1 cellular context compared by ENCODE assay signal in the genomic region with DNA sequence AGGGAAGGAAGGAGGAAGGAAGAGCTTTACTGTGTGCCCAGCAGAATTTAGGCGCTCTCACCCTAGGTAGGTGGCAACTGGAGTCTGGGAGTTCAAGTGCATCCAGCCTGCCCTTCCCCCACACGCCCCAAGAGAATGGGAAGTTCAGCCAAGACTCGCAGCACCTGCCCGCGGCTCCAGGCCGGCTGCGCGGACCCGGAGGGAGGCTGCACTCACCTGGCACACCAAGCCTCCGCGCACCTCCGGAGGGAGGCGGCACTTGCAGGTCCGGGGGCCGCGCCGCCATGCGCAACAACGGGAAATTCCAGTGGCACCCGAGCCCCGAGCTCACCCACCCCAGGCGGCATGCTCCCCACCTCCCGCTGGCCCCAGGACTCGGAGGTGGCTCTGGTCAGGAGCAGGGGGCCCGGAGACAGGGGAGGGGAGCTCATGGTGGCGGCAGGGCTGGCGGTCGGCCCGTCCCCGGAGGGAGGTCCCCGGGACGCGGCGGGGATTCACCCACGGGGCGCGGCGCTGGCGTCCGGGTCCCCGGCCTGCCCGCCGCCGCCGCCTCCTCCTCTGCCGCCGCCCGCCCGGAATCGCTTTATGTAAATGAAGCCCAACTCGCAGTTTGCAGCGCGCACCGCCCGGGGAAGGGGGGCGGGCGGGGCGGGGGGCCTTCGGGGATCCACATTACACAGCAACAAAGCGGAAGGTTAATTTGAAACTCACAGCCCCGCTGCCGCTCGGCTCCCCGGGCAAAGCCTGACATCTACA.
A peak's percentile ranks its signal among the peaks of the same experiment; 100 is the strongest.
TF ChIP-seq lines count a peak whose summit lies in the region.

A gene with protein sequence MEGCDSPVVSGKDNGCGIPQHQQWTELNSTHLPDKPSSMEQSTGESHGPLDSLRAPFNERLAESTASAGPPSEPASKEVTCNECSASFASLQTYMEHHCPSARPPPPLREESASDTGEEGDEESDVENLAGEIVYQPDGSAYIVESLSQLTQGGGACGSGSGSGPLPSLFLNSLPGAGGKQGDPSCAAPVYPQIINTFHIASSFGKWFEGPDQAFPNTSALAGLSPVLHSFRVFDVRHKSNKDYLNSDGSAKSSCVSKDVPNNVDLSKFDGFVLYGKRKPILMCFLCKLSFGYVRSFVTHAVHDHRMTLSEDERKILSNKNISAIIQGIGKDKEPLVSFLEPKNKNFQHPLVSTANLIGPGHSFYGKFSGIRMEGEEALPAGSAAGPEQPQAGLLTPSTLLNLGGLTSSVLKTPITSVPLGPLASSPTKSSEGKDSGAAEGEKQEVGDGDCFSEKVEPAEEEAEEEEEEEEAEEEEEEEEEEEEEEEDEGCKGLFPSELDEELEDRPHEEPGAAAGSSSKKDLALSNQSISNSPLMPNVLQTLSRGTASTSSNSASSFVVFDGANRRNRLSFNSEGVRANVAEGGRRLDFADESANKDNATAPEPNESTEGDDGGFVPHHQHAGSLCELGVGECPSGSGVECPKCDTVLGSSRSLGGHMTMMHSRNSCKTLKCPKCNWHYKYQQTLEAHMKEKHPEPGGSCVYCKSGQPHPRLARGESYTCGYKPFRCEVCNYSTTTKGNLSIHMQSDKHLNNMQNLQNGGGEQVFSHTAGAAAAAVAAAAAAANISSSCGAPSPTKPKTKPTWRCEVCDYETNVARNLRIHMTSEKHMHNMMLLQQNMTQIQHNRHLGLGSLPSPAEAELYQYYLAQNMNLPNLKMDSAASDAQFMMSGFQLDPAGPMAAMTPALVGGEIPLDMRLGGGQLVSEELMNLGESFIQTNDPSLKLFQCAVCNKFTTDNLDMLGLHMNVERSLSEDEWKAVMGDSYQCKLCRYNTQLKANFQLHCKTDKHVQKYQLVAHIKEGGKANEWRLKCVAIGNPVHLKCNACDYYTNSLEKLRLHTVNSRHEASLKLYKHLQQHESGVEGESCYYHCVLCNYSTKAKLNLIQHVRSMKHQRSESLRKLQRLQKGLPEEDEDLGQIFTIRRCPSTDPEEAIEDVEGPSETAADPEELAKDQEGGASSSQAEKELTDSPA (N-terminal part only) (minus strand): TSS at position 593 of the 756 bp plus-strand sequence. CDS start 87,983 bp downstream, outside the sequence.

TF ChIP-seq in HepG2, 621 proteins besides CTCF, POLR2A, EP300 and RAD21 (continued from another document and continues in another):
- no peak for TF ChIP-seq ZNF615 (CRISPR knock-in tag; IDR thresholded peaks at IDR 0.05; ENCODE audit: borderline replicate concordance)
- TF ChIP-seq, protein P1, sequence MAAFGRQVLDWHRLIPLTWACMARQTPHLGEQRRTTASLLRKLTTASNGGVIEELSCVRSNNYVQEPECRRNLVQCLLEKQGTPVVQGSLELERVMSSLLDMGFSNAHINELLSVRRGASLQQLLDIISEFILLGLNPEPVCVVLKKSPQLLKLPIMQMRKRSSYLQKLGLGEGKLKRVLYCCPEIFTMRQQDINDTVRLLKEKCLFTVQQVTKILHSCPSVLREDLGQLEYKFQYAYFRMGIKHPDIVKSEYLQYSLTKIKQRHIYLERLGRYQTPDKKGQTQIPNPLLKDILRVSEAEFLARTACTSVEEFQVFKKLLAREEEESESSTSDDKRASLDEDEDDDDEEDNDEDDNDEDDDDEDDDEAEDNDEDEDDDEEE (CRISPR knock-in tag; IDR thresholded peaks at IDR 0.05) = no peak; the same call in 1 of the 2 replicates
- no peak for TF ChIP-seq SMARCC2 (IDR thresholded peaks at IDR 0.05)
- TF ChIP-seq, protein P2, sequence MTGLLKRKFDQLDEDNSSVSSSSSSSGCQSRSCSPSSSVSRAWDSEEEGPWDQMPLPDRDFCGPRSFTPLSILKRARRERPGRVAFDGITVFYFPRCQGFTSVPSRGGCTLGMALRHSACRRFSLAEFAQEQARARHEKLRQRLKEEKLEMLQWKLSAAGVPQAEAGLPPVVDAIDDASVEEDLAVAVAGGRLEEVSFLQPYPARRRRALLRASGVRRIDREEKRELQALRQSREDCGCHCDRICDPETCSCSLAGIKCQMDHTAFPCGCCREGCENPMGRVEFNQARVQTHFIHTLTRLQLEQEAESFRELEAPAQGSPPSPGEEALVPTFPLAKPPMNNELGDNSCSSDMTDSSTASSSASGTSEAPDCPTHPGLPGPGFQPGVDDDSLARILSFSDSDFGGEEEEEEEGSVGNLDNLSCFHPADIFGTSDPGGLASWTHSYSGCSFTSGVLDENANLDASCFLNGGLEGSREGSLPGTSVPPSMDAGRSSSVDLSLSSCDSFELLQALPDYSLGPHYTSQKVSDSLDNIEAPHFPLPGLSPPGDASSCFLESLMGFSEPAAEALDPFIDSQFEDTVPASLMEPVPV (CRISPR knock-in tag; IDR thresholded peaks at IDR 0.05) = peak; percentile 52; the same call in 1 of the 2 replicates
- TF ChIP-seq, protein P3, sequence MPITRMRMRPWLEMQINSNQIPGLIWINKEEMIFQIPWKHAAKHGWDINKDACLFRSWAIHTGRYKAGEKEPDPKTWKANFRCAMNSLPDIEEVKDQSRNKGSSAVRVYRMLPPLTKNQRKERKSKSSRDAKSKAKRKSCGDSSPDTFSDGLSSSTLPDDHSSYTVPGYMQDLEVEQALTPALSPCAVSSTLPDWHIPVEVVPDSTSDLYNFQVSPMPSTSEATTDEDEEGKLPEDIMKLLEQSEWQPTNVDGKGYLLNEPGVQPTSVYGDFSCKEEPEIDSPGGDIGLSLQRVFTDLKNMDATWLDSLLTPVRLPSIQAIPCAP (CRISPR knock-in tag; IDR thresholded peaks at IDR 0.05; ENCODE audit: low read depth) = no peak
- 0 out of 2 replicates have a peak, but pooled peaks have one; percentile 29 for TF ChIP-seq REL (CRISPR knock-in tag; conservative IDR thresholded peaks at IDR 0.05)
- no peak for TF ChIP-seq ZNF17 (CRISPR knock-in tag; IDR thresholded peaks at IDR 0.05)
- TF ChIP-seq, protein P4, sequence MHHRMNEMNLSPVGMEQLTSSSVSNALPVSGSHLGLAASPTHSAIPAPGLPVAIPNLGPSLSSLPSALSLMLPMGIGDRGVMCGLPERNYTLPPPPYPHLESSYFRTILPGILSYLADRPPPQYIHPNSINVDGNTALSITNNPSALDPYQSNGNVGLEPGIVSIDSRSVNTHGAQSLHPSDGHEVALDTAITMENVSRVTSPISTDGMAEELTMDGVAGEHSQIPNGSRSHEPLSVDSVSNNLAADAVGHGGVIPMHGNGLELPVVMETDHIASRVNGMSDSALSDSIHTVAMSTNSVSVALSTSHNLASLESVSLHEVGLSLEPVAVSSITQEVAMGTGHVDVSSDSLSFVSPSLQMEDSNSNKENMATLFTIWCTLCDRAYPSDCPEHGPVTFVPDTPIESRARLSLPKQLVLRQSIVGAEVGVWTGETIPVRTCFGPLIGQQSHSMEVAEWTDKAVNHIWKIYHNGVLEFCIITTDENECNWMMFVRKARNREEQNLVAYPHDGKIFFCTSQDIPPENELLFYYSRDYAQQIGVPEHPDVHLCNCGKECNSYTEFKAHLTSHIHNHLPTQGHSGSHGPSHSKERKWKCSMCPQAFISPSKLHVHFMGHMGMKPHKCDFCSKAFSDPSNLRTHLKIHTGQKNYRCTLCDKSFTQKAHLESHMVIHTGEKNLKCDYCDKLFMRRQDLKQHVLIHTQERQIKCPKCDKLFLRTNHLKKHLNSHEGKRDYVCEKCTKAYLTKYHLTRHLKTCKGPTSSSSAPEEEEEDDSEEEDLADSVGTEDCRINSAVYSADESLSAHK (CRISPR knock-in tag; IDR thresholded peaks at IDR 0.05; ENCODE audit: borderline replicate concordance) = no peak
- TF ChIP-seq NAIF1 (CRISPR knock-in tag; IDR thresholded peaks at IDR 0.05; ENCODE audit: borderline replicate concordance) = no peak
- TF ChIP-seq SOX13 (IDR thresholded peaks at IDR 0.05) = peak; percentile 27; the same call in 1 of the 2 replicates
- peak in 1 of 2 experiments; percentile 54; a peak in 2 of 4 replicates for TF ChIP-seq SOX13 (CRISPR knock-in tag; conservative IDR thresholded peaks at IDR 0.05 in 1 of 2, IDR thresholded peaks at IDR 0.05 in 1 of 2)
- peak; percentile 78 for TF ChIP-seq FOXO1 (CRISPR knock-in tag; IDR thresholded peaks at IDR 0.05)
- TF ChIP-seq U2AF1 (optimal IDR thresholded peaks at IDR 0.05; ENCODE audit: low read depth, low read length) = no peak
- peak; percentile 22; the same call in 1 of the 2 replicates for TF ChIP-seq NCOR1 (IDR thresholded peaks at IDR 0.05; ENCODE audit: borderline replicate concordance, low read length)
- TF ChIP-seq NONO (IDR thresholded peaks at IDR 0.05) = no peak
- peak; percentile 62 for TF ChIP-seq NONO (CRISPR knock-in tag; conservative IDR thresholded peaks at IDR 0.05)
- TF ChIP-seq, protein P5, sequence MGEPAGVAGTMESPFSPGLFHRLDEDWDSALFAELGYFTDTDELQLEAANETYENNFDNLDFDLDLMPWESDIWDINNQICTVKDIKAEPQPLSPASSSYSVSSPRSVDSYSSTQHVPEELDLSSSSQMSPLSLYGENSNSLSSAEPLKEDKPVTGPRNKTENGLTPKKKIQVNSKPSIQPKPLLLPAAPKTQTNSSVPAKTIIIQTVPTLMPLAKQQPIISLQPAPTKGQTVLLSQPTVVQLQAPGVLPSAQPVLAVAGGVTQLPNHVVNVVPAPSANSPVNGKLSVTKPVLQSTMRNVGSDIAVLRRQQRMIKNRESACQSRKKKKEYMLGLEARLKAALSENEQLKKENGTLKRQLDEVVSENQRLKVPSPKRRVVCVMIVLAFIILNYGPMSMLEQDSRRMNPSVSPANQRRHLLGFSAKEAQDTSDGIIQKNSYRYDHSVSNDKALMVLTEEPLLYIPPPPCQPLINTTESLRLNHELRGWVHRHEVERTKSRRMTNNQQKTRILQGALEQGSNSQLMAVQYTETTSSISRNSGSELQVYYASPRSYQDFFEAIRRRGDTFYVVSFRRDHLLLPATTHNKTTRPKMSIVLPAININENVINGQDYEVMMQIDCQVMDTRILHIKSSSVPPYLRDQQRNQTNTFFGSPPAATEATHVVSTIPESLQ (CRISPR knock-in tag; conservative IDR thresholded peaks at IDR 0.05) = no peak
- no peak for TF ChIP-seq AKAP8 (CRISPR knock-in tag; IDR thresholded peaks at IDR 0.05)
- TF ChIP-seq ZNF878 (CRISPR knock-in tag; IDR thresholded peaks at IDR 0.05) = no peak
- peak; percentile 13; the same call in 1 of the 2 replicates for TF ChIP-seq MAZ (IDR thresholded peaks at IDR 0.05; ENCODE audit: borderline replicate concordance, low read depth, low read length)
- peak; percentile 20; the same call in 1 of the 2 replicates for TF ChIP-seq MAZ (CRISPR knock-in tag; IDR thresholded peaks at IDR 0.05; ENCODE audit: low read depth)
- peak; percentile 39; the same call in 1 of the 2 replicates for TF ChIP-seq THAP11 (CRISPR knock-in tag; IDR thresholded peaks at IDR 0.05)
- no peak for TF ChIP-seq FOXC1 (CRISPR knock-in tag; IDR thresholded peaks at IDR 0.05; ENCODE audit: borderline replicate concordance)
- TF ChIP-seq, protein P6, sequence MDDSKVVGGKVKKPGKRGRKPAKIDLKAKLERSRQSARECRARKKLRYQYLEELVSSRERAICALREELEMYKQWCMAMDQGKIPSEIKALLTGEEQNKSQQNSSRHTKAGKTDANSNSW (CRISPR knock-in tag; IDR thresholded peaks at IDR 0.05; ENCODE audit: borderline replicate concordance) = no peak
- TF ChIP-seq SP4 (CRISPR knock-in tag; IDR thresholded peaks at IDR 0.05) = peak; percentile 77; the same call in 1 of the 2 replicates
- TF ChIP-seq ZNF12 (CRISPR knock-in tag; IDR thresholded peaks at IDR 0.05) = no peak
- no peak for TF ChIP-seq ZNF441 (CRISPR knock-in tag; IDR thresholded peaks at IDR 0.05; ENCODE audit: borderline replicate concordance)
- TF ChIP-seq, protein P7, sequence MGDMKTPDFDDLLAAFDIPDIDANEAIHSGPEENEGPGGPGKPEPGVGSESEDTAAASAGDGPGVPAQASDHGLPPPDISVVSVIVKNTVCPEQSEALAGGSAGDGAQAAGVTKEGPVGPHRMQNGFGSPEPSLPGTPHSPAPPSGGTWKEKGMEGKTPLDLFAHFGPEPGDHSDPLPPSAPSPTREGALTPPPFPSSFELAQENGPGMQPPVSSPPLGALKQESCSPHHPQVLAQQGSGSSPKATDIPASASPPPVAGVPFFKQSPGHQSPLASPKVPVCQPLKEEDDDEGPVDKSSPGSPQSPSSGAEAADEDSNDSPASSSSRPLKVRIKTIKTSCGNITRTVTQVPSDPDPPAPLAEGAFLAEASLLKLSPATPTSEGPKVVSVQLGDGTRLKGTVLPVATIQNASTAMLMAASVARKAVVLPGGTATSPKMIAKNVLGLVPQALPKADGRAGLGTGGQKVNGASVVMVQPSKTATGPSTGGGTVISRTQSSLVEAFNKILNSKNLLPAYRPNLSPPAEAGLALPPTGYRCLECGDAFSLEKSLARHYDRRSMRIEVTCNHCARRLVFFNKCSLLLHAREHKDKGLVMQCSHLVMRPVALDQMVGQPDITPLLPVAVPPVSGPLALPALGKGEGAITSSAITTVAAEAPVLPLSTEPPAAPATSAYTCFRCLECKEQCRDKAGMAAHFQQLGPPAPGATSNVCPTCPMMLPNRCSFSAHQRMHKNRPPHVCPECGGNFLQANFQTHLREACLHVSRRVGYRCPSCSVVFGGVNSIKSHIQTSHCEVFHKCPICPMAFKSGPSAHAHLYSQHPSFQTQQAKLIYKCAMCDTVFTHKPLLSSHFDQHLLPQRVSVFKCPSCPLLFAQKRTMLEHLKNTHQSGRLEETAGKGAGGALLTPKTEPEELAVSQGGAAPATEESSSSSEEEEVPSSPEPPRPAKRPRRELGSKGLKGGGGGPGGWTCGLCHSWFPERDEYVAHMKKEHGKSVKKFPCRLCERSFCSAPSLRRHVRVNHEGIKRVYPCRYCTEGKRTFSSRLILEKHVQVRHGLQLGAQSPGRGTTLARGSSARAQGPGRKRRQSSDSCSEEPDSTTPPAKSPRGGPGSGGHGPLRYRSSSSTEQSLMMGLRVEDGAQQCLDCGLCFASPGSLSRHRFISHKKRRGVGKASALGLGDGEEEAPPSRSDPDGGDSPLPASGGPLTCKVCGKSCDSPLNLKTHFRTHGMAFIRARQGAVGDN (CRISPR knock-in tag; IDR thresholded peaks at IDR 0.05) = peak; percentile 78
- TF ChIP-seq EEA1 (CRISPR knock-in tag; IDR thresholded peaks at IDR 0.05; ENCODE audit: borderline replicate concordance) = peak; percentile 70
- TF ChIP-seq ERF (CRISPR knock-in tag; IDR thresholded peaks at IDR 0.05) = peak; percentile 65
- TF ChIP-seq MXI1 (IDR thresholded peaks at IDR 0.05; ENCODE audit: borderline replicate concordance, low read depth, low read length) = no peak; the same call in 2 of the 3 replicates
- peak; percentile 42 for TF ChIP-seq RXRB (CRISPR knock-in tag; IDR thresholded peaks at IDR 0.05; ENCODE audit: borderline replicate concordance)
- TF ChIP-seq, protein P8, sequence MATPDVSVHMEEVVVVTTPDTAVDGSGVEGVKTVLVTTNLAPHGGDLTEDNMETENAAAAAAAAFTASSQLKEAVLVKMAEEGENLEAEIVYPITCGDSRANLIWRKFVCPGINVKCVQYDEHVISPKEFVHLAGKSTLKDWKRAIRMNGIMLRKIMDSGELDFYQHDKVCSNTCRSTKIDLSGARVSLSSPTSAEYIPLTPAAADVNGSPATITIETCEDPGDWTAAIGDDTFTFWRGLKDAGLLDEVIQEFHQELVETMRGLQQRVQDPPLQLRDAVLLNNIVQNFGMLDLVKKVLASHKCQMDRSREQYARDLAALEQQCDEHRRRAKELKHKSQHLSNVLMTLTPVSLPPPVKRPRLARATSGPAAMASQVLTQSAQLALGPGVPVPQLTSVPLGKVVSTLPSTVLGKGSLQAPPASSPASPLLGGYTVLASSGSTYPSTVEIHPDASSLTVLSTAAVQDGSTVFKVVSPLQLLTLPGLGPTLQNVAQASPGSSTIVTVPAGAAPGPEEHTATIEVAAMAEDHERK (CRISPR knock-in tag; IDR thresholded peaks at IDR 0.05; ENCODE audit: low read depth) = no peak
- TF ChIP-seq, protein P9, sequence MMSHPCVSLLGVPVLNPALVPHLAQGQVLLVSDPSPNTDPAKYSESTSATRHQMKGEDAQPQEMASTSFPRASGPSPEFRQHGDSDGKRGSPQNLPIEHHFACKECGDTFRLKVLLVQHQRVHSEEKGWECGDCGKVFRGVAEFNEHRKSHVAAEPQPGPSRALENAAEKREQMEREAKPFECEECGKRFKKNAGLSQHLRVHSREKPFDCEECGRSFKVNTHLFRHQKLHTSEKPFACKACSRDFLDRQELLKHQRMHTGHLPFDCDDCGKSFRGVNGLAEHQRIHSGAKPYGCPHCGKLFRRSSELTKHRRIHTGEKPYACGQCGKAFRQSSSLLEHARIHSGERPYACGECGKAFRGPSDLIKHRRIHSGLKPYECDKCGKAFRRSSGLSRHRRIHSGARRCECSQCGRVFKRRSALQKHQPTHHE (CRISPR knock-in tag; IDR thresholded peaks at IDR 0.05; ENCODE audit: borderline replicate concordance) = no peak
- TF ChIP-seq YEATS2 (CRISPR knock-in tag; IDR thresholded peaks at IDR 0.05; ENCODE audit: borderline replicate concordance) = no peak
